In the genomic region with DNA sequence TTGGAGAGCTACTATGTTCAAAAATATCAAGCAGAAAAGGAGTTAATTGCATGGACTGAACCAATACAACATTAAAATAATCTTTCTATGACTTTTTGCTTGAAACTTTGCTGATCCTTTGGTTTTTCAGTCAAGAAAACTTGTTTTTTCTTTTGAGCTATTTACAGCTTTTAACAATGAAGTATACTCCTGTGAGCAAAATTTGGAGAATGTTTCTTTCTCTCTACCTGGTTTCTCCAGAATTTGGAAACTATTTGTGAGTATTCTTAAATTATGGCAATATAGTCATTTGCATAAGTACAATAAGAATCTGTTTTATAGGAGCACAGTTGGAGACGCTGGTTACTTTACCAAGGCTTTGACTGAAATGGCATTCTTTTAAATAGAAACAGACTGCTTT, we compare ENCODE assay signal across 9 cellular contexts.
"Had no signal": no experiment of that assay in that cellular context is flagged by ENCODE, and none has a peak within 500 bp of the region (broad histone marks: within the 10 kb centered on the region; RNA-seq: fewer than 3 reads in every experiment).

No MANE protein-coding gene starts in this region.

- ATAC-seq: K562 had no signal

- FAIRE-seq: H1, H54, HTR-8/SVneo, K562 had no signal

- H2AFZ ChIP-seq: GM23248 had no signal

- H3K27ac ChIP-seq: GM23248 had no signal

- DNase-seq: GM23248, H9, HCEC 1CT, IMR-90, KG1 had no signal

- H3K27ac Mint-ChIP-seq: H9 had no signal

- H3K4me3 Mint-ChIP-seq: H9 had no signal

- H3K4me3 ChIP-seq: GM23248, K562 had no signal
